ENCODE assay signal across 26 cellular contexts in the genomic region with DNA sequence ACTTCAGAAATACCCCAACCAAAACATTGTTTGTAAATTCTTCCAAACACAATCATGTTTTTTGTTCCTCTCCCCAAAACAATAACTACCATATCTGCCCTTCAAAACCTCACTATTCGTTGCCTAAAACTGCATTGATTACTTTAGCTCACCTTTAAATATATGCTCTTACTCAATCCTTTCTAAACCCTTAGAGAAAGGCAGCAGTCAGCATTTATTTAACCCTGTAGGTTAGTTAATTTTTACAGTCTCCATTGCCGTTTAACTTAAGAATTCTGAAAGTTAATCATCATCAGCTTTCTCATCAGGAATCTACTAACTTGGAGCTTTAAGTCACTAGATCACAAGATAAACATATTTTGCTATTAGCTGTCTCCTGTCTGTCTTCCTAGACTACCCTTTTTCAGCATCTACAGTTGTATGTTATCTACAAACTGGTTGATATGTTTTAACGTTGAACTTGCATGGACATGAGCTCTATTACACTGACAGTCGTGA.
DNase-seq lines count a peak whose midpoint lies in the region; ATAC-seq and TF ChIP-seq lines count a peak whose summit lies in the region.
"Had no signal": no experiment of that assay in that cellular context is flagged by ENCODE, and none has a peak within 500 bp of the region (broad histone marks: within the 10 kb centered on the region; RNA-seq: fewer than 3 reads in every experiment).

No MANE protein-coding gene starts in this region.

- in situ Hi-C loops in Caki2 (cut with HindIII; ENCODE audit: low pct_unique_long_range_greater_than_20kb, low sequenced_read_pairs): no loop called here

- intact Hi-C loops in right cardiac atrium (cut with DNase I): no loop called here

- H3K9me3 ChIP-seq in right cardiac atrium (ENCODE audit: control insufficient read depth, low read length): no peaks in the 10 kb centered on the region

- CTCF ChIA-PET in WTC11 (lab: Charles Lee): no interaction called here

- H3K4me1 Mint-ChIP-seq in WTC11: no peaks in the 10 kb centered on the region
- H3K4me1 Mint-ChIP-seq: CD4-positive, alpha-beta memory T cell had no signal

- no peaks in the 10 kb centered on the region for H3K27me3 ChIP-seq in right cardiac atrium (ENCODE audit: control insufficient read depth, insufficient read depth)

- no peak overlapping the region for H3K4me3 ChIP-seq in right cardiac atrium (ENCODE audit: low read length)
- H3K4me3 ChIP-seq: GM12878 had no signal

- DNase-seq in Caki2 (ENCODE audit: low read depth): peak; percentile 47
- DNase-seq in WTC11 (ENCODE audit: low spot score): no peak
- peak; percentile 48 for DNase-seq in kidney glomerular epithelial cell (lab: John Stamatoyannopoulos, UW)
- DNase-seq in renal cortical epithelial cell (ENCODE audit: low read depth): peak; percentile 91
- no peak for DNase-seq in right cardiac atrium
- no peak for DNase-seq in NCI-H524 treated with DMSO at 0.1 percent for 48 hours (lab: John Stamatoyannopoulos, UW)
- DNase-seq: C1 segment of cervical spinal cord; CD4-positive, alpha-beta memory T cell; COR-L47; DMS79; EL; GDM1; Karpas-422; NCI-H1092 treated with DMSO at 0.1 percent for 48 hours; NCI-H1436 treated with DMSO at 0.1 percent for 48 hours; NCI-H187 treated with DMSO at 0.1 percent for 48 hours; NCI-H2171 treated with DMSO at 0.1 percent for 48 hours; NCI-H345; NCI-H524; NCI-H82; SHP77 had no signal

- POLR2A ChIA-PET in WTC11 (lab: Charles Lee): no interaction called here

- H3K27me3 Mint-ChIP-seq in WTC11 (ENCODE audit: low read depth): no peaks in the 10 kb centered on the region
- H3K27me3 Mint-ChIP-seq: CD4-positive, alpha-beta memory T cell had no signal

- no peaks in the 10 kb centered on the region for H3K4me1 ChIP-seq in right cardiac atrium (ENCODE audit: control insufficient read depth, insufficient read depth, low read length)

- H3K27ac ChIP-seq in right cardiac atrium (ENCODE audit: low read length): no peak overlapping the region
- H3K27ac ChIP-seq: RWPE1 had no signal

- H3K4me3 Mint-ChIP-seq in WTC11: no peak overlapping the region
- H3K4me3 Mint-ChIP-seq: CD4-positive, alpha-beta memory T cell had no signal

- H3K36me3 Mint-ChIP-seq in WTC11: no peaks in the 10 kb centered on the region
- H3K36me3 Mint-ChIP-seq: CD4-positive, alpha-beta memory T cell had no signal

- no peaks in the 10 kb centered on the region for H3K9me3 Mint-ChIP-seq in WTC11

- TF ChIP-seq CTCF in WTC11 (IDR thresholded peaks at IDR 0.05): no peak

- H3K27ac Mint-ChIP-seq in WTC11: 0 out of 2 replicates have a peak overlapping the region, but pooled peaks have one; percentile 10
- H3K27ac Mint-ChIP-seq: CD4-positive, alpha-beta memory T cell had no signal

- ATAC-seq in WTC11: no peak
- no peak for ATAC-seq in right cardiac atrium
- no peak for ATAC-seq in GM21367 (IDR thresholded peaks at IDR 0.05; ENCODE audit: unreplicated experiment)
- ATAC-seq: GM12878, HCT116, Panc1 had no signal

- 69% methylated on average over 4 of the region's 4 CpGs for WGBS in right cardiac atrium

TF ChIP-seq in WTC11, 78 proteins besides CTCF, POLR2A, EP300 and RAD21:
- TF ChIP-seq ELF4 (CRISPR knock-in tag; IDR thresholded peaks at IDR 0.05; ENCODE audit: low read depth) (no peak), OVOL2 (CRISPR knock-in tag; IDR thresholded peaks at IDR 0.05; ENCODE audit: borderline replicate concordance) (no peak)

Comparison
In these comparisons a context has a peak if more than half of its experiments do, and no peak if none do; other contexts are left out.
1. DNase-seq: peak in Caki2 (single experiment), kidney glomerular epithelial cell (single experiment) and renal cortical epithelial cell (single experiment); none in WTC11 (single experiment), right cardiac atrium (0 of 3) and NCI-H524 treated with DMSO at 0.1 percent for 48 hours (single experiment).